In genomic region chr1:74427676-74428075, GRCh38 we compare ENCODE assay signal across 13 cellular contexts.
"Had no signal": no experiment of that assay in that cellular context is flagged by ENCODE, and none has a peak within 500 bp of the region (broad histone marks: within the 10 kb centered on the region; RNA-seq: fewer than 3 reads in every experiment).

No MANE protein-coding gene starts in this region.

- DNase-seq: activated B cell treated with CpG ODN at 0.5 μM for 24 hours; activated CD4-positive, alpha-beta T cell treated with anti-CD3 and anti-CD28 coated beads, Interleukin-2, amount 10 ng/mL, durations not matched to agents 7 days and 5 days; activated CD8-positive, alpha-beta memory T cell treated with anti-CD3 and anti-CD28 coated beads for 24 hours; activated naive CD4-positive, alpha-beta T cell treated with anti-CD3 and anti-CD28 coated beads, Interleukin-2, amount 10 ng/mL, durations not matched to agents 7 days and 5 days; activated T-cell treated with anti-CD3 and anti-CD28 coated beads for 4 hours; adrenal gland; head of caudate nucleus; kidney; left ventricle myocardium superior; pancreas; stomach; T-helper 17 cell had no signal

- H3K27ac ChIP-seq: adrenal gland, pancreas, stomach, thoracic aorta had no signal

- H3K27me3 ChIP-seq: adrenal gland, pancreas, stomach had no signal

- H3K36me3 ChIP-seq: adrenal gland, pancreas, stomach, thoracic aorta had no signal

- H3K9me3 ChIP-seq: adrenal gland, pancreas, stomach, thoracic aorta had no signal

- H3K4me1 ChIP-seq: pancreas had no signal

- H3K4me3 ChIP-seq: adrenal gland, pancreas, stomach, thoracic aorta had no signal
